8 cellular contexts compared by ENCODE assay signal in genomic region chr1:156282479-156283222, GRCh38. TPM values are rescaled to one million over a fixed set of nuclear protein-coding genes. Genes with fewer than 3 reads are reported as not detected.
DNase-seq lines count a peak whose midpoint lies in the region; ATAC-seq and TF ChIP-seq lines count a peak whose summit lies in the region.

SMG5 (minus strand) TSS chr1:156282825; CDS start chr1:156282680, 145 bp downstream.

- 1 to 3% methylated on average over 18 to 50 of the region's 50 CpGs for WGBS in testis, 2 donors

- no peak for TF ChIP-seq POLR2A in testis (IDR thresholded peaks at IDR 0.05)

- H3K27me3 ChIP-seq in testis = no peaks in the 10 kb centered on the region

- H3K27ac Mint-ChIP-seq in activated naive CD4-positive, alpha-beta T cell treated with anti-CD3 and anti-CD28 coated beads, Interleukin-2, amount 50 U/mL, for 72 hours = peak within 1 kb of the TSS; percentile 97 to 98

- H3K36me3 Mint-ChIP-seq in activated naive CD4-positive, alpha-beta T cell treated with anti-CD3 and anti-CD28 coated beads, Interleukin-2, amount 50 U/mL, for 72 hours = peaks cover 25 to 45% of the 10 kb centered on the region in 2 donors

- DNase-seq in NCI-H1092 treated with DMSO at 0.1 percent for 48 hours (lab: John Stamatoyannopoulos, UW) (peak; percentile 99), SKM-1 (lab: John Stamatoyannopoulos, UW; ENCODE audit: unreplicated experiment) (peak; percentile 99), glomerular endothelial cell (ENCODE audit: extremely low read depth, low read depth, low spot score) (peak; percentile 95), omental fat pad (ENCODE audit: low spot score) (peak; percentile 86), testis (peak; percentile 98)
- DNase-seq in activated naive CD4-positive, alpha-beta T cell treated with anti-CD3 and anti-CD28 coated beads, Interleukin-2, amount 50 U/mL, for 72 hours (ENCODE audit: low spot score in 2 of 2) = peak; percentile 95 to 97

- no peak for TF ChIP-seq CTCF in omental fat pad (IDR thresholded peaks at IDR 0.05)
- no peak for TF ChIP-seq CTCF in testis (IDR thresholded peaks at IDR 0.05)

- H3K9me3 ChIP-seq in testis = no peaks in the 10 kb centered on the region

- H3K27ac ChIP-seq in testis = peak within 1 kb of the TSS; percentile 86 to 91

- peaks cover 20% of the 10 kb centered on the region for H3K4me1 ChIP-seq in testis

- H3K9me3 Mint-ChIP-seq in activated naive CD4-positive, alpha-beta T cell treated with anti-CD3 and anti-CD28 coated beads, Interleukin-2, amount 50 U/mL, for 72 hours = no peaks in the 10 kb centered on the region

- peak; percentile 74 for ATAC-seq in HG02610 (IDR thresholded peaks at IDR 0.05; ENCODE audit: unreplicated experiment)
- peak; percentile 92 to 93 for ATAC-seq in activated naive CD4-positive, alpha-beta T cell treated with anti-CD3 and anti-CD28 coated beads, Interleukin-2, amount 50 U/mL, for 72 hours
- ATAC-seq in omental fat pad (ENCODE audit: low FRiP score) = peak; percentile 92

- H3K36me3 ChIP-seq in testis (ENCODE audit: low read depth, missing control alignments) = no peaks in the 10 kb centered on the region

- intact Hi-C loops in testis (cut with DNase I; ENCODE audit: low total_unique reads) = no loop called here

- peak within 1 kb of the TSS; percentile 86 for H3K4me3 ChIP-seq in GM08714 (ENCODE audit: low read length)
- peak within 1 kb of the TSS; percentile 88 to 93 for H3K4me3 ChIP-seq in testis

RNA-seq across cellular contexts. Expression of gene SMG5, which starts in this region (rescaled TPM):
- 100 to 1,000 TPM in 1 of 2 donors, 10 to 100 TPM in 1; 80.4 to 115 TPM for total RNA-seq in activated naive CD4-positive, alpha-beta T cell treated with anti-CD3 and anti-CD28 coated beads, Interleukin-2, amount 50 U/mL, for 72 hours
- total RNA-seq in glomerular endothelial cell (42.3 and 63.9 TPM in 2 replicates), omental fat pad (10 to 100 TPM; 51.0 to 81.2 (median 53.2) TPM), testis (100 to 1,000 TPM in 1 of 2 donors, 10 to 100 TPM in 1; 82.5 to 100 TPM)
- 74.5 TPM for polyA plus RNA-seq in testis (ENCODE audit: insufficient read depth, low read depth, low replicate concordance)

Comparison
In these comparisons a context has a peak if more than half of its experiments do, and no peak if none do; other contexts are left out.
1. Peak in every context shown above with its lines: DNase-seq, ATAC-seq, H3K4me3 ChIP-seq and H3K27ac ChIP-seq.